Comparison of ENCODE assay signal across 1 cellular context in genomic region chr1:109388884-109389637, GRCh38.
A peak's percentile ranks its signal among the peaks of the same experiment; 100 is the strongest.
TF ChIP-seq lines count a peak whose summit lies in the region.

No MANE protein-coding gene starts in this region.

TF ChIP-seq in K562, 482 proteins besides CTCF, POLR2A, EP300 and RAD21 (continued from another document and continues in another):
- TF ChIP-seq MGA (IDR thresholded peaks at IDR 0.05), result peak; percentile 57; the same call in 1 of the 2 replicates
- 0 out of 4 replicates have a peak, but pooled peaks of 1 of the 2 experiments have one; percentile 17 for TF ChIP-seq NRF1 (conservative IDR thresholded peaks at IDR 0.05 in 1 of 2, IDR thresholded peaks at IDR 0.05 in 1 of 2)
- TF ChIP-seq ZNF449 (CRISPR knock-in tag; IDR thresholded peaks at IDR 0.05), result 0 out of 2 replicates have a peak, but pooled peaks have one; percentile 50
- TF ChIP-seq MIER1 (IDR thresholded peaks at IDR 0.05; ENCODE audit: low read depth), result no peak
- TF ChIP-seq KLF10 (CRISPR knock-in tag; IDR thresholded peaks at IDR 0.05), result no peak
- no peak for TF ChIP-seq ZNF184 (CRISPR knock-in tag; IDR thresholded peaks at IDR 0.05)
- TF ChIP-seq GABPA (tag; conservative IDR thresholded peaks at IDR 0.05; ENCODE audit: low read depth), result no peak; the same call in 1 of the 2 replicates
- TF ChIP-seq HMG20A (CRISPR knock-in tag; conservative IDR thresholded peaks at IDR 0.05), result no peak
- peak; percentile 26 for TF ChIP-seq NUFIP1 (IDR thresholded peaks at IDR 0.05; ENCODE audit: partially characterized antibody)
- TF ChIP-seq ARID3A (IDR thresholded peaks at IDR 0.05; ENCODE audit: borderline replicate concordance, low read depth, low read length), result no peak; the same call in 1 of the 2 replicates
- no peak for TF ChIP-seq ATF3 (IDR thresholded peaks at IDR 0.05)
- TF ChIP-seq ATF3 (CRISPR knock-in tag; conservative IDR thresholded peaks at IDR 0.05), result no peak
- peak; percentile 8; the same call in 1 of the 2 replicates for TF ChIP-seq CXXC5 (CRISPR knock-in tag; IDR thresholded peaks at IDR 0.05)
- 0 out of 2 replicates have a peak, but pooled peaks have one; percentile 10 for TF ChIP-seq ZNF75A (CRISPR knock-in tag; IDR thresholded peaks at IDR 0.05)
- 0 out of 2 replicates have a peak, but pooled peaks have one; percentile 44 for TF ChIP-seq E4F1 (CRISPR knock-in tag; IDR thresholded peaks at IDR 0.05; ENCODE audit: borderline replicate concordance)
- no peak; a peak in 1 of 4 replicates for TF ChIP-seq KDM1A (IDR thresholded peaks at IDR 0.05)
- no peak for TF ChIP-seq CBX2 (IDR thresholded peaks at IDR 0.05; ENCODE audit: insufficient read depth, low read length, poor library complexity, severe bottlenecking)
- no peak; the same call in 1 of the 2 replicates for TF ChIP-seq MAFK (IDR thresholded peaks at IDR 0.05; ENCODE audit: low read length)
- no peak for TF ChIP-seq HDAC8 (tag; IDR thresholded peaks at IDR 0.05)
- TF ChIP-seq DMBX1 (CRISPR knock-in tag; IDR thresholded peaks at IDR 0.05; ENCODE audit: borderline replicate concordance), result peak; percentile 56; the same call in 1 of the 2 replicates
- TF ChIP-seq ZNF431 (CRISPR knock-in tag; IDR thresholded peaks at IDR 0.05), result no peak
- 0 out of 2 replicates have a peak, but pooled peaks have one; percentile 24 for TF ChIP-seq POLR2G (IDR thresholded peaks at IDR 0.05; ENCODE audit: low read depth, low read length)
- TF ChIP-seq LEF1 (IDR thresholded peaks at IDR 0.05), result 0 out of 2 replicates have a peak, but pooled peaks have one; percentile 38
- TF ChIP-seq ZNF707 (CRISPR knock-in tag; conservative IDR thresholded peaks at IDR 0.05), result no peak
- no peak for TF ChIP-seq SMAD2 (IDR thresholded peaks at IDR 0.05; ENCODE audit: low read depth, low read length)
- no peak for TF ChIP-seq NCOA4 (IDR thresholded peaks at IDR 0.05; ENCODE audit: partially characterized antibody)
- no peak for TF ChIP-seq ERF (CRISPR knock-in tag; IDR thresholded peaks at IDR 0.05)
- TF ChIP-seq RAD51 (IDR thresholded peaks at IDR 0.05; ENCODE audit: borderline replicate concordance, low read depth), result no peak
- no peak for TF ChIP-seq ZC3H11A (IDR thresholded peaks at IDR 0.05; ENCODE audit: low read depth, low read length)
- no peak for TF ChIP-seq IRF1 (CRISPR knock-in tag; IDR thresholded peaks at IDR 0.05; ENCODE audit: borderline replicate concordance)
- TF ChIP-seq E2F5 (CRISPR knock-in tag; IDR thresholded peaks at IDR 0.05), result no peak
- peak; percentile 14; the same call in 1 of the 2 replicates for TF ChIP-seq CREB3L1 (IDR thresholded peaks at IDR 0.05; ENCODE audit: borderline replicate concordance, low read depth)
- TF ChIP-seq MAFG (tag; conservative IDR thresholded peaks at IDR 0.05), result no peak
- TF ChIP-seq ZFP30 (CRISPR knock-in tag; IDR thresholded peaks at IDR 0.05; ENCODE audit: borderline replicate concordance), result no peak
- no peak for TF ChIP-seq NFIC (IDR thresholded peaks at IDR 0.05)
- no peak for TF ChIP-seq ZBTB34 (CRISPR knock-in tag; IDR thresholded peaks at IDR 0.05)
- TF ChIP-seq ZNF561 (CRISPR knock-in tag; conservative IDR thresholded peaks at IDR 0.05), result no peak
